8 cellular contexts compared by ENCODE assay signal in the genomic region with DNA sequence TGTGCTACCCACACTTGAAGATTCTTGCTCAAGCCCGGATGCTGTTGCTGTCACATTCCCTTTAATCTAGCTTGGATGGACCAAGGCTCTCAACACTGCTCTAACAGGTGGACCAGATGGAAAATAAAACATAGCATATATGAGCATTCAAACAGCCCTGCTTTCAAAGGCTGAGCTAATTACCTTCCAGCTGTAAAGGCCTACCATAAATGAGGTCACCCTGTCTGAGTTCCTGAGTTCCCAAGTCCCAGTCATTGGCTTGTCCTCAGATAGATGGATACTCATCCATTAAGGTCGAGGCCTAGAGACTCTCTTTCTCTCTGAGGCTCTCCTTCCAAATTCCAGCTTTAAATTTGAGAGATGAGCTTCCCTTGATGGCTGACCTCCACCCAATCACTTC.
"Had no signal": no experiment of that assay in that cellular context is flagged by ENCODE, and none has a peak within 500 bp of the region (broad histone marks: within the 10 kb centered on the region; RNA-seq: fewer than 3 reads in every experiment).

No MANE protein-coding gene starts in this region.

- ATAC-seq: GM12878 had no signal

- DNase-seq: GDM1, GF-D8 had no signal

- FAIRE-seq: G401.6, GM12878, GM12891, GM12892, GM18507, GM19239 had no signal

- H3K4me3 ChIP-seq: GM12878 had no signal
